7 cellular contexts compared by ENCODE assay signal in genomic region chr10:70575874-70576802, GRCh38. TPM values are rescaled to one million over a fixed set of nuclear protein-coding genes. Genes with fewer than 3 reads are reported as not detected.
DNase-seq lines count a peak whose midpoint lies in the region; ATAC-seq and TF ChIP-seq lines count a peak whose summit lies in the region.

No MANE protein-coding gene starts in this region.

- peak; percentile 74 for DNase-seq in GM06990 (ENCODE audit: extremely low read depth, insufficient read length)
- DNase-seq in RPMI8226 = peak; percentile 92
- peak; percentile 36 for DNase-seq in fibroblast of peridontal ligament (ENCODE audit: extremely low read depth)
- peak in 1 of 2 donors; percentile 26 for DNase-seq in gastrocnemius medialis
- no peak for DNase-seq in activated effector memory CD4-positive, alpha-beta T cell treated with anti-CD3 and anti-CD28 coated beads, Interleukin-2, amount 50 U/mL, for 16 hours

- TF ChIP-seq CTCF in GM06990 (IDR thresholded peaks at IDR 0.05; ENCODE audit: insufficient read depth, low read length, poor library complexity, severe bottlenecking) = no peak
- TF ChIP-seq CTCF in gastrocnemius medialis (IDR thresholded peaks at IDR 0.05 in 4 of 5, conservative IDR thresholded peaks at IDR 0.05 in 1 of 5) = no peak

- H3K9me3 ChIP-seq in gastrocnemius medialis = no peaks in the 10 kb centered on the region

- intact Hi-C loops in gastrocnemius medialis (cut with DNase I; ENCODE audit: low total_unique reads) = no loop called here

- ATAC-seq in GM19397 (IDR thresholded peaks at IDR 0.05; ENCODE audit: unreplicated experiment) (peak; percentile 50), HG03439 (IDR thresholded peaks at IDR 0.05; ENCODE audit: unreplicated experiment) (peak; percentile 55), gastrocnemius medialis (peak; percentile 30 to 52)

- H3K4me3 ChIP-seq in GM06990 (replicated peaks; ENCODE audit: low read depth, low read length) (no peak overlapping the region; the same call in 1 of the 2 replicates), gastrocnemius medialis (no peak overlapping the region)

- H3K4me1 ChIP-seq in gastrocnemius medialis = peaks cover 7 to 9% of the 10 kb centered on the region in 2 donors

- no peaks in the 10 kb centered on the region for H3K27me3 ChIP-seq in GM06990 (replicated peaks; ENCODE audit: control insufficient read depth, insufficient read depth, low read length)
- H3K27me3 ChIP-seq in gastrocnemius medialis = no peaks in the 10 kb centered on the region

- TF ChIP-seq POLR2A in gastrocnemius medialis (IDR thresholded peaks at IDR 0.05) = no peak

- H3K36me3 ChIP-seq in GM06990 (ENCODE audit: control insufficient read depth, insufficient read depth, low read length) (no peaks in the 10 kb centered on the region), gastrocnemius medialis (no peaks in the 10 kb centered on the region)

- no peak overlapping the region for H3K27ac ChIP-seq in gastrocnemius medialis

- in situ Hi-C loops in gastrocnemius medialis (cut with MboI; ENCODE audit: low sequenced_read_pairs in 4 of 4) = no loop called here

RNA-seq across cellular contexts. Expression of gene PRF1, which starts 26.4 kb away (rescaled TPM):
- total RNA-seq in gastrocnemius medialis = 1 to 10 TPM in 1 of 4 donors, under 1 TPM in 2, not detected in 1; 0.18 to 2.1 (median 0.31) TPM
